Comparison of ENCODE assay signal across 16 cellular contexts in genomic region chr10:127013251-127013656, GRCh38.
DNase-seq lines count a peak whose midpoint lies in the region; ATAC-seq, FAIRE-seq and TF ChIP-seq lines count a peak whose summit lies in the region.
"Had no signal": no experiment of that assay in that cellular context is flagged by ENCODE, and none has a peak within 500 bp of the region (broad histone marks: within the 10 kb centered on the region; RNA-seq: fewer than 3 reads in every experiment).

No MANE protein-coding gene starts in this region.

- no peak for TF ChIP-seq RAD21 in liver (IDR thresholded peaks at IDR 0.05)
- no peak for TF ChIP-seq RAD21 in HepG2 (CRISPR knock-in tag; IDR thresholded peaks at IDR 0.05)

- no peak for FAIRE-seq in HepG2 (lab: Jason Lieb, UNC)

- WGBS in liver, result 65% methylated on average over 9 of the region's 9 CpGs
- 88% methylated on average over 9 of the region's 9 CpGs for WGBS in HepG2 (ENCODE audit: low lambda C conversion rate)
- 34 to 40% methylated on average over 9 of the region's 9 CpGs for WGBS in heart right ventricle, 2 donors

- H3K27ac ChIP-seq in liver (ENCODE audit: low read depth in 1 of 2, low read length in 2 of 2), result peak overlapping the region; percentile 11 to 53
- H3K27ac ChIP-seq in HepG2 (ENCODE audit: extremely low read length, insufficient read depth, low read length), result no peak overlapping the region
- peak overlapping the region in 9 of 10 donors; percentile 39 to 74 (median 65) for H3K27ac ChIP-seq in heart right ventricle
- H3K27ac ChIP-seq in mucosa of rectum (ENCODE audit: low read depth in 2 of 2, low read length in 2 of 2), result peak overlapping the region; percentile 87 to 94
- no peak overlapping the region for H3K27ac ChIP-seq in CD8-positive, alpha-beta T cell (ENCODE audit: low read depth, low read length)
- H3K27ac ChIP-seq: GM23248, tibial artery had no signal

- H3K79me2 ChIP-seq in HepG2 (ENCODE audit: insufficient read depth, low read length), result no peaks in the 10 kb centered on the region

- H3K36me3 ChIP-seq in liver (ENCODE audit: control insufficient read depth in 4 of 4, insufficient read depth in 3 of 4, low read depth in 1 of 4, low read length in 3 of 4) (peaks cover 0 to 3% (median 0%) of the 10 kb centered on the region in 4 donors), HepG2 (replicated peaks in 1 of 2; ENCODE audit: control insufficient read depth in 1 of 2, insufficient read depth in 2 of 2, low read length in 2 of 2) (peaks cover 6 to 44% of the 10 kb centered on the region in 2 experiments; a peak in 4 of 5 replicates), heart right ventricle (peaks cover 0 to 86% (median 3%) of the 10 kb centered on the region in 9 donors), mucosa of rectum (ENCODE audit: control insufficient read depth in 2 of 2, insufficient read depth in 2 of 2, low read length in 2 of 2) (peaks cover 11 to 20% of the 10 kb centered on the region in 2 donors)
- H3K36me3 ChIP-seq in CD8-positive, alpha-beta T cell (ENCODE audit: insufficient read depth, low read length), result no peaks in the 10 kb centered on the region

- H3K4me2 ChIP-seq in HepG2 (ENCODE audit: low read depth, low read length), result no peak overlapping the region

- H3K9ac ChIP-seq in liver (ENCODE audit: low read depth in 1 of 2, low read length in 2 of 2) (no peak overlapping the region), HepG2 (ENCODE audit: insufficient read depth, low read depth, low read length) (no peak overlapping the region), mucosa of rectum (ENCODE audit: low read depth in 1 of 2, low read length in 2 of 2) (peak overlapping the region; percentile 28 to 68)
- H3K9ac ChIP-seq: GM23248 had no signal

- no peak for TF ChIP-seq POLR2A in HepG2 (IDR thresholded peaks at IDR 0.05; ENCODE audit: insufficient read depth in 1 of 2, low read depth in 2 of 2, low read length in 2 of 2)

- H3K4me1 ChIP-seq in liver (ENCODE audit: control insufficient read depth in 4 of 4, insufficient read depth in 4 of 4, low read length in 3 of 4) (peaks cover 0 to 3% (median 1%) of the 10 kb centered on the region in 4 donors), HepG2 (ENCODE audit: insufficient read depth, low read length) (peaks cover 11% of the 10 kb centered on the region; the same call in 1 of the 2 replicates), heart right ventricle (peaks cover 0 to 23% (median 11%) of the 10 kb centered on the region in 9 donors), mucosa of rectum (ENCODE audit: control insufficient read depth in 2 of 2, insufficient read depth in 2 of 2, low read length in 2 of 2) (peaks cover 12 to 19% of the 10 kb centered on the region in 2 donors)
- H3K4me1 ChIP-seq in CD8-positive, alpha-beta T cell (ENCODE audit: insufficient read depth, low read length), result no peaks in the 10 kb centered on the region

- CTCF ChIA-PET in HepG2 (lab: Yijun Ruan, JAX; ENCODE audit: low intra/inter-chr PET ratio, low total read pairs), result no interaction called here
- CTCF ChIA-PET in CD8-positive, alpha-beta T cell (lab: Charles Lee), result interaction anchor here (0.6 kb wide), 1 partner anchor 496 kb away, joined by 3 read pairs; no protein-coding TSS in a partner anchor

- no peak overlapping the region for H3K4me3 Mint-ChIP-seq in CD8-positive, alpha-beta T cell
- no peak overlapping the region for H3K4me3 Mint-ChIP-seq in activated CD4-positive, alpha-beta T cell treated with anti-CD3 and anti-CD28 coated beads, Interleukin-2, amount 10 ng/mL, durations not matched to agents 24 days and 14 days
- H3K4me3 Mint-ChIP-seq: activated CD8-positive, alpha-beta T cell treated with anti-CD3 and anti-CD28 coated beads for 36 hours; CD4-positive, CD25-positive, alpha-beta regulatory T cell had no signal

- POLR2A ChIA-PET in HepG2 (lab: Yijun Ruan, JAX), result no interaction called here
- POLR2A ChIA-PET in CD8-positive, alpha-beta T cell (lab: Charles Lee), result no interaction called here

- no peak overlapping the region for H3K27ac Mint-ChIP-seq in CD8-positive, alpha-beta T cell
- H3K27ac Mint-ChIP-seq in activated CD4-positive, alpha-beta T cell treated with anti-CD3 and anti-CD28 coated beads, Interleukin-2, amount 10 ng/mL, durations not matched to agents 24 days and 14 days, result no peak overlapping the region
- H3K27ac Mint-ChIP-seq: activated CD8-positive, alpha-beta T cell treated with anti-CD3 and anti-CD28 coated beads for 36 hours; CD4-positive, CD25-positive, alpha-beta regulatory T cell; naive B cell had no signal

- no peaks in the 10 kb centered on the region for H3K9me3 Mint-ChIP-seq in CD8-positive, alpha-beta T cell
- H3K9me3 Mint-ChIP-seq in activated CD4-positive, alpha-beta T cell treated with anti-CD3 and anti-CD28 coated beads, Interleukin-2, amount 10 ng/mL, durations not matched to agents 24 days and 14 days, result no peaks in the 10 kb centered on the region
- H3K9me3 Mint-ChIP-seq: activated CD8-positive, alpha-beta T cell treated with anti-CD3 and anti-CD28 coated beads for 36 hours; naive B cell had no signal

- H3K9me3 ChIP-seq in liver (ENCODE audit: control insufficient read depth in 4 of 4, low read length in 3 of 4), result no peaks in the 10 kb centered on the region
- H3K9me3 ChIP-seq in HepG2 (ENCODE audit: low read length), result no peaks in the 10 kb centered on the region
- no peaks in the 10 kb centered on the region for H3K9me3 ChIP-seq in heart right ventricle
- H3K9me3 ChIP-seq in mucosa of rectum (ENCODE audit: control insufficient read depth in 2 of 2, low read length in 2 of 2), result no peaks in the 10 kb centered on the region
- no peaks in the 10 kb centered on the region for H3K9me3 ChIP-seq in CD8-positive, alpha-beta T cell (ENCODE audit: low read length)
- H3K9me3 ChIP-seq: gastroesophageal sphincter, tibial artery had no signal

- in situ Hi-C loops in HepG2 (cut with HindIII; ENCODE audit: extremely low pct_ligation_motif_present, low pct_unique_long_range_greater_than_20kb), result no loop called here

- ATAC-seq in HepG2, result no peak
- peak; percentile 12 to 59 (median 38) for ATAC-seq in heart right ventricle
- no peak for ATAC-seq in CD8-positive, alpha-beta T cell
- no peak for ATAC-seq in HG02623 (IDR thresholded peaks at IDR 0.05; ENCODE audit: unreplicated experiment)
- ATAC-seq: activated CD8-positive, alpha-beta T cell treated with anti-CD3 and anti-CD28 coated beads for 36 hours had no signal

- TF ChIP-seq CTCF in liver (IDR thresholded peaks at IDR 0.05; ENCODE audit: low read depth, low read length, missing input control) (no peak), HepG2 (CRISPR knock-in tag; IDR thresholded peaks at IDR 0.05) (no peak), heart right ventricle (IDR thresholded peaks at IDR 0.05) (no peak)
- no peak for TF ChIP-seq CTCF in CD8-positive, alpha-beta T cell (IDR thresholded peaks at IDR 0.05)

- H4K20me1 ChIP-seq in HepG2 (ENCODE audit: insufficient read depth, low read length), result no peaks in the 10 kb centered on the region

- no peaks in the 10 kb centered on the region for H3K36me3 Mint-ChIP-seq in CD8-positive, alpha-beta T cell
- no peaks in the 10 kb centered on the region for H3K36me3 Mint-ChIP-seq in activated CD4-positive, alpha-beta T cell treated with anti-CD3 and anti-CD28 coated beads, Interleukin-2, amount 10 ng/mL, durations not matched to agents 24 days and 14 days (ENCODE audit: low read depth)
- H3K36me3 Mint-ChIP-seq: CD4-positive, CD25-positive, alpha-beta regulatory T cell; naive B cell had no signal

- intact Hi-C loops in HepG2 (cut with micrococcal nuclease; ENCODE audit: unreplicated experiment), result no loop called here
- intact Hi-C loops in heart right ventricle (cut with DNase I), result loop anchor here in 2 of 10 donors (5.0 to 10.0 kb wide), 2 partner anchors 96 to 108 kb away; partner anchors contain the start of gene DOCK1 (in 1 of the 2)
- intact Hi-C loops in CD8-positive, alpha-beta T cell (cut with DNase I, micrococcal nuclease), result no loop called here
- intact Hi-C loops in activated CD4-positive, alpha-beta T cell treated with anti-CD3 and anti-CD28 coated beads, Interleukin-2, amount 10 ng/mL, durations not matched to agents 24 days and 14 days (cut with micrococcal nuclease), result no loop called here

- H3K4me3 ChIP-seq in liver (ENCODE audit: low read depth in 1 of 3, low read length in 3 of 3) (no peak overlapping the region), HepG2 (replicated peaks in 1 of 3; ENCODE audit: insufficient read depth in 1 of 3, low read depth in 2 of 3, low read length in 3 of 3) (no peak overlapping the region), heart right ventricle (peak overlapping the region in 3 of 10 donors; percentile 9 to 20 (median 16)), mucosa of rectum (ENCODE audit: low read length in 2 of 2) (peak overlapping the region; percentile 49 to 57)
- H3K4me3 ChIP-seq in CD8-positive, alpha-beta T cell (ENCODE audit: low read depth, low read length), result no peak overlapping the region
- H3K4me3 ChIP-seq: gastroesophageal sphincter, GM23248, tibial artery had no signal

- TF ChIP-seq EP300 in HepG2 (IDR thresholded peaks at IDR 0.05; ENCODE audit: low read depth in 2 of 2, low read length in 2 of 2) (no peak), HepG2 (CRISPR knock-in tag; IDR thresholded peaks at IDR 0.05; ENCODE audit: borderline replicate concordance) (no peak)

- H3K27me3 ChIP-seq in liver (ENCODE audit: control insufficient read depth in 4 of 4, insufficient read depth in 4 of 4, low read length in 3 of 4) (no peaks in the 10 kb centered on the region), HepG2 (ENCODE audit: control insufficient read depth in 1 of 2, insufficient read depth in 2 of 2, low read length in 2 of 2) (no peaks in the 10 kb centered on the region; a peak in 1 of 5 replicates), heart right ventricle (no peaks in the 10 kb centered on the region), mucosa of rectum (ENCODE audit: control insufficient read depth in 2 of 2, insufficient read depth in 2 of 2, low read length in 2 of 2) (no peaks in the 10 kb centered on the region)
- H3K27me3 ChIP-seq in CD8-positive, alpha-beta T cell (ENCODE audit: insufficient read depth, low read length), result no peaks in the 10 kb centered on the region
- H3K27me3 ChIP-seq: gastroesophageal sphincter, tibial artery had no signal

- no peaks in the 10 kb centered on the region for H3K27me3 Mint-ChIP-seq in CD8-positive, alpha-beta T cell (ENCODE audit: low read depth)
- no peaks in the 10 kb centered on the region for H3K27me3 Mint-ChIP-seq in activated CD4-positive, alpha-beta T cell treated with anti-CD3 and anti-CD28 coated beads, Interleukin-2, amount 10 ng/mL, durations not matched to agents 24 days and 14 days
- H3K27me3 Mint-ChIP-seq: CD4-positive, CD25-positive, alpha-beta regulatory T cell had no signal

- BruUV-seq in HepG2 (replicated peaks; lab: Mats Ljungman, UMichigan), result no TSS peak

- H3K4me1 Mint-ChIP-seq in CD8-positive, alpha-beta T cell (ENCODE audit: low read depth), result no peaks in the 10 kb centered on the region
- H3K4me1 Mint-ChIP-seq in activated CD4-positive, alpha-beta T cell treated with anti-CD3 and anti-CD28 coated beads, Interleukin-2, amount 10 ng/mL, durations not matched to agents 24 days and 14 days, result no peaks in the 10 kb centered on the region
- H3K4me1 Mint-ChIP-seq: CD4-positive, CD25-positive, alpha-beta regulatory T cell had no signal

- H2AFZ ChIP-seq in HepG2 (ENCODE audit: low read length), result no peak overlapping the region
- H2AFZ ChIP-seq: GM23248 had no signal

- DNase-seq in HepG2 (ENCODE audit: low spot score) (no peak), heart right ventricle (peak in 1 of 2 donors; percentile 19)
- DNase-seq in stimulated activated CD8-positive, alpha-beta memory T cell treated with anti-CD3 and anti-CD28 coated beads, Interleukin-4, amount 100 ng/mL, for 48 hours, result no peak
- no peak for DNase-seq in CD8-positive, alpha-beta T cell
- DNase-seq in activated CD4-positive, alpha-beta T cell treated with anti-CD3 and anti-CD28 coated beads, Interleukin-2, amount 10 ng/mL, durations not matched to agents 24 days and 14 days, result no peak
- DNase-seq: activated CD8-positive, alpha-beta T cell treated with anti-CD3 and anti-CD28 coated beads for 36 hours; CD4-positive, CD25-positive, alpha-beta regulatory T cell; naive B cell; NCI-H187; OCI-M1 had no signal

Comparison
In these comparisons a context has a peak if more than half of its experiments do, and no peak if none do; other contexts are left out.
1. H3K27ac ChIP-seq: peak in liver (2 of 2), heart right ventricle (9 of 10) and mucosa of rectum (2 of 2); none in HepG2 (single experiment) and CD8-positive, alpha-beta T cell (single experiment).
2. H3K4me3 ChIP-seq: peak in mucosa of rectum (2 of 2); none in liver (0 of 3), HepG2 (0 of 3) and CD8-positive, alpha-beta T cell (single experiment).
3. H3K9ac ChIP-seq: peak in mucosa of rectum (2 of 2); none in liver (0 of 2) and HepG2 (single experiment).
4. ATAC-seq: peak in heart right ventricle (8 of 8); none in HepG2 (single experiment), CD8-positive, alpha-beta T cell (single experiment) and HG02623 (single experiment).